ENCODE assay signal across 1 cellular context in the genomic region with DNA sequence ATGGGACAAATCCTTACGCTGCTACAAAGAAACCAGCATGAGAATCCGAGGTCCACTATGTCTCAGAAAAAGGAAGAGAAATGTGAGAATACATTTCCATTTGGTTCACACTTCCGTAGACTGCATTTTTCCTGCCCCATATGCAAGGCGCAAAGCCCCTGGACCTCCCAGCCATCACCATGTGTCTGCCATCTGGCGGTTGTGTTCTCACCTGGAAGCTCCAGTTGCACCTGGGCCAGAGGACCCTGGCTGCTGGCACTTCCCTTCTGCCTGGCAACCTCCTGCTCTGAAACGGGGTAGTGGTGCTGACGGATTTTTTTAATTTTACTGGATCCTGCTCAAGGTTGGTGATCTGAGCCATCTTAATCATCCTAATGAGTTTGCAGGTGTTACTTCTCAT. TPM values are rescaled to one million over a fixed set of nuclear protein-coding genes. Genes with fewer than 3 reads are reported as not detected.
"Had no signal": no experiment of that assay in that cellular context is flagged by ENCODE, and none has a peak within 500 bp of the region (broad histone marks: within the 10 kb centered on the region; RNA-seq: fewer than 3 reads in every experiment).

No MANE protein-coding gene starts in this region.

RNA-seq across cellular contexts. Expression of a gene that starts 41.4 kb away (rescaled TPM):
- total RNA-seq: H7 had no signal
